Comparison of ENCODE assay signal across 12 cellular contexts in genomic region chr7:143383642-143383957, GRCh38. TPM values are rescaled to one million over a fixed set of nuclear protein-coding genes. Genes with fewer than 3 reads are reported as not detected.
DNase-seq lines count a peak whose midpoint lies in the region; ATAC-seq and TF ChIP-seq lines count a peak whose summit lies in the region.
"Had no signal": no experiment of that assay in that cellular context is flagged by ENCODE, and none has a peak within 500 bp of the region (broad histone marks: within the 10 kb centered on the region; RNA-seq: fewer than 3 reads in every experiment).

No MANE protein-coding gene starts in this region.

- no peaks in the 10 kb centered on the region for H3K27me3 Mint-ChIP-seq in dendritic cell treated with granulocyte-macrophage colony-stimulating factor and Interleukin-4, amounts not matched to agents 40 ng/mL and 50 ng/mL, for 4 days
- H3K27me3 Mint-ChIP-seq: activated naive CD8-positive, alpha-beta T cell treated with anti-CD3 and anti-CD28 coated beads, Interleukin-2, amount 10 ng/mL, durations not matched to agents 7 days and 5 days; naive B cell had no signal

- TF ChIP-seq CTCF in uterus (IDR thresholded peaks at IDR 0.05): no peak

- peak overlapping the region; percentile 29 for H3K27ac ChIP-seq in right cardiac atrium (ENCODE audit: low read length)
- peak overlapping the region; percentile 98 for H3K27ac ChIP-seq in muscle layer of colon (ENCODE audit: low read depth, low read length)
- H3K27ac ChIP-seq in uterus: peak overlapping the region; percentile 98 to 99
- H3K27ac ChIP-seq: VCaP had no signal

- H3K4me1 ChIP-seq in right cardiac atrium (ENCODE audit: control insufficient read depth, insufficient read depth, low read length) (peaks cover 25% of the 10 kb centered on the region), muscle layer of colon (ENCODE audit: insufficient read depth, low read length) (peaks cover 77% of the 10 kb centered on the region), uterus (peaks cover 7 to 29% of the 10 kb centered on the region in 2 donors)
- H3K4me1 ChIP-seq: BE2C had no signal

- TF ChIP-seq POLR2A in uterus (IDR thresholded peaks at IDR 0.05): no peak

- H3K4me3 Mint-ChIP-seq in dendritic cell treated with granulocyte-macrophage colony-stimulating factor and Interleukin-4, amounts not matched to agents 40 ng/mL and 50 ng/mL, for 4 days: no peak overlapping the region
- H3K4me3 Mint-ChIP-seq: activated naive CD8-positive, alpha-beta T cell treated with anti-CD3 and anti-CD28 coated beads, Interleukin-2, amount 10 ng/mL, durations not matched to agents 7 days and 5 days had no signal

- H3K36me3 ChIP-seq in muscle layer of colon (ENCODE audit: insufficient read depth, low read length) (peaks cover 33% of the 10 kb centered on the region), uterus (no peaks in the 10 kb centered on the region)

- intact Hi-C loops in right cardiac atrium (cut with DNase I): loop anchor here in 1 of 4 donors (10.0 kb wide), 1 partner anchor 119 kb away; the partner anchor contains the start of gene GSTK1
- intact Hi-C loops in Right ventricle myocardium inferior (cut with DNase I): no loop called here
- intact Hi-C loops in dendritic cell treated with granulocyte-macrophage colony-stimulating factor and Interleukin-4, amounts not matched to agents 40 ng/mL and 50 ng/mL, for 4 days (cut with micrococcal nuclease): no loop called here
- intact Hi-C loops in uterus (cut with DNase I; ENCODE audit: low total_unique reads): no loop called here

- no peaks in the 10 kb centered on the region for H3K36me3 Mint-ChIP-seq in dendritic cell treated with granulocyte-macrophage colony-stimulating factor and Interleukin-4, amounts not matched to agents 40 ng/mL and 50 ng/mL, for 4 days (ENCODE audit: low read depth)
- H3K36me3 Mint-ChIP-seq: naive B cell had no signal

- peak overlapping the region; percentile 93 for H3K27ac Mint-ChIP-seq in dendritic cell treated with granulocyte-macrophage colony-stimulating factor and Interleukin-4, amounts not matched to agents 40 ng/mL and 50 ng/mL, for 4 days
- H3K27ac Mint-ChIP-seq: naive B cell had no signal

- peaks cover 36% of the 10 kb centered on the region for H3K4me1 Mint-ChIP-seq in dendritic cell treated with granulocyte-macrophage colony-stimulating factor and Interleukin-4, amounts not matched to agents 40 ng/mL and 50 ng/mL, for 4 days (ENCODE audit: low read depth)

- peak overlapping the region; percentile 94 for H3K9ac ChIP-seq in muscle layer of colon (ENCODE audit: low read length)

- 67% methylated on average over 1 of the region's 1 CpG for WGBS in right cardiac atrium

- H3K27me3 ChIP-seq in right cardiac atrium (ENCODE audit: control insufficient read depth, insufficient read depth) (no peaks in the 10 kb centered on the region), muscle layer of colon (ENCODE audit: control insufficient read depth in 1 of 2, insufficient read depth in 2 of 2, low read length in 2 of 2) (no peaks in the 10 kb centered on the region), uterus (no peaks in the 10 kb centered on the region)
- H3K27me3 ChIP-seq: BE2C had no signal

- no peaks in the 10 kb centered on the region for H3K9me3 Mint-ChIP-seq in dendritic cell treated with granulocyte-macrophage colony-stimulating factor and Interleukin-4, amounts not matched to agents 40 ng/mL and 50 ng/mL, for 4 days
- H3K9me3 Mint-ChIP-seq: activated naive CD8-positive, alpha-beta T cell treated with anti-CD3 and anti-CD28 coated beads, Interleukin-2, amount 10 ng/mL, durations not matched to agents 7 days and 5 days; naive B cell had no signal

- H3K4me3 ChIP-seq in right cardiac atrium (ENCODE audit: low read length) (no peak overlapping the region), muscle layer of colon (ENCODE audit: low read depth in 1 of 2, low read length in 2 of 2) (peak overlapping the region; percentile 11 to 91), uterus (peak overlapping the region; percentile 75 to 99)

- no peak for DNase-seq in right cardiac atrium
- DNase-seq in Right ventricle myocardium inferior (ENCODE audit: missing footprints): no peak
- DNase-seq in uterus: no peak
- DNase-seq in NCI-H1092 treated with DMSO at 0.1 percent for 48 hours (lab: John Stamatoyannopoulos, UW): no peak
- no peak for DNase-seq in DMS79 treated with DMSO at 0.1 percent for 48 hours (lab: John Stamatoyannopoulos, UW)
- DNase-seq: activated naive CD8-positive, alpha-beta T cell treated with anti-CD3 and anti-CD28 coated beads, Interleukin-2, amount 10 ng/mL, durations not matched to agents 7 days and 5 days; BE2C; naive B cell had no signal

- no peak for ATAC-seq in right cardiac atrium
- no peak for ATAC-seq in Right ventricle myocardium inferior
- ATAC-seq in HG03108 (IDR thresholded peaks at IDR 0.05; ENCODE audit: unreplicated experiment): no peak

- H3K9me3 ChIP-seq in right cardiac atrium (ENCODE audit: control insufficient read depth, low read length) (no peaks in the 10 kb centered on the region), muscle layer of colon (ENCODE audit: low read length) (no peaks in the 10 kb centered on the region), uterus (no peaks in the 10 kb centered on the region)
- H3K9me3 ChIP-seq: BE2C had no signal

RNA-seq across cellular contexts. Expression of gene ZYX, which starts 2.5 kb away (rescaled TPM):
- total RNA-seq in right cardiac atrium (100 to 1,000 TPM in 1 of 4 donors, 10 to 100 TPM in 3; 80.1 to 127 (median 92.6) TPM), Right ventricle myocardium inferior (75.9 TPM), uterus (100 to 1,000 TPM in 2 of 4 donors, 10 to 100 TPM in 2; 46.0 to 494 (median 95.9) TPM)
- polyA plus RNA-seq in right cardiac atrium: 74.7 TPM

RNA-seq across cellular contexts. Expression of gene FAM131B, which starts 21.1 kb away (rescaled TPM):
- total RNA-seq in right cardiac atrium (under 1 TPM; 0.21 to 0.51 (median 0.39) TPM), Right ventricle myocardium inferior (0.73 TPM), uterus (10 to 100 TPM in 1 of 4 donors, 1 to 10 TPM in 3; 1.2 to 10.6 (median 6.5) TPM)
- 0.27 TPM for polyA plus RNA-seq in right cardiac atrium

RNA-seq across cellular contexts. Expression of gene EPHA1, which starts 25.1 kb away (rescaled TPM):
- total RNA-seq in right cardiac atrium (under 1 TPM in 2 of 4 donors, not detected in 2; 0.46 to 0.56 TPM), Right ventricle myocardium inferior (not detected), uterus (1 to 10 TPM in 3 of 4 donors, not detected in 1; 1.3 to 5.6 (median 1.9) TPM)
- 0.02 TPM for polyA plus RNA-seq in right cardiac atrium

RNA-seq across cellular contexts. Expression of gene TAS2R60, which starts 59.7 kb away (rescaled TPM):
- total RNA-seq in right cardiac atrium (not detected), Right ventricle myocardium inferior (not detected), uterus (1 to 10 TPM in 1 of 4 donors, not detected in 3; 3.3 TPM)
- polyA plus RNA-seq in right cardiac atrium: not detected

Comparison
In these comparisons a context has a peak if more than half of its experiments do, and no peak if none do; other contexts are left out.
1. H3K27ac ChIP-seq: peak in every context shown above with its lines; median percentile 98 in uterus; 98 in muscle layer of colon; 29 in right cardiac atrium.